In genomic region chr11:15208570-15209222, GRCh38 we compare ENCODE assay signal across 8 cellular contexts.
DNase-seq lines count a peak whose midpoint lies in the region; ATAC-seq and TF ChIP-seq lines count a peak whose summit lies in the region.

No MANE protein-coding gene starts in this region.

- peak; percentile 94 for ATAC-seq in GM21576 (IDR thresholded peaks at IDR 0.05; ENCODE audit: unreplicated experiment)
- ATAC-seq in omental fat pad (ENCODE audit: low FRiP score) = peak; percentile 71

- no peak overlapping the region for H3K4me3 ChIP-seq in foreskin fibroblast (ENCODE audit: low read depth in 1 of 2, low read length in 2 of 2)
- no peak overlapping the region for H3K4me3 ChIP-seq in tibial artery

- intact Hi-C loops in tibial artery (cut with DNase I; ENCODE audit: low total_unique reads) = loop anchor here (2.0 kb wide), 1 partner anchor 108 kb away; no protein-coding TSS in a partner anchor

- DNase-seq in ELR (ENCODE audit: low read depth) = peak; percentile 67
- DNase-seq in HuH-7 (ENCODE audit: low spot score) = peak; percentile 73
- peak; percentile 6 to 37 for DNase-seq in SHP77 (lab: John Stamatoyannopoulos, UW)
- peak; percentile 53 for DNase-seq in activated T-helper 9 cell treated with anti-CD3 and anti-CD28 coated beads, Interleukin-2, amount 50 U/mL, for 16 hours (ENCODE audit: low read depth)
- peak; percentile 57 to 84 for DNase-seq in foreskin fibroblast
- peak; percentile 68 for DNase-seq in omental fat pad (ENCODE audit: low spot score)
- DNase-seq in tibial artery = peak; percentile 46 to 74

- TF ChIP-seq CTCF in foreskin fibroblast (IDR thresholded peaks at IDR 0.05; ENCODE audit: low read depth, low read length) (peak; percentile 74), omental fat pad (IDR thresholded peaks at IDR 0.05) (peak in 2 of 3 donors; percentile 38 to 64), tibial artery (IDR thresholded peaks at IDR 0.05) (peak; percentile 91 to 93)

- H3K27me3 ChIP-seq in tibial artery = no peaks in the 10 kb centered on the region

- H3K4me1 ChIP-seq in tibial artery = no peaks in the 10 kb centered on the region

- no peaks in the 10 kb centered on the region for H3K9me3 ChIP-seq in tibial artery

- H3K36me3 ChIP-seq in tibial artery = no peaks in the 10 kb centered on the region

- no peak overlapping the region for H3K27ac ChIP-seq in tibial artery

Comparison
In these comparisons a context has a peak if more than half of its experiments do, and no peak if none do; other contexts are left out.
1. DNase-seq: peak in every context shown above with its lines; median percentile 73 in HuH-7; 70 in foreskin fibroblast; 68 in omental fat pad; 67 in ELR; 60 in tibial artery; 53 in activated T-helper 9 cell treated with anti-CD3 and anti-CD28 coated beads, Interleukin-2, amount 50 U/mL, for 16 hours; 22 in SHP77.